8 cellular contexts compared by ENCODE assay signal in genomic region chr17:17836818-17837379, GRCh38. TPM values are rescaled to one million over a fixed set of nuclear protein-coding genes. Genes with fewer than 3 reads are reported as not detected.
DNase-seq lines count a peak whose midpoint lies in the region; ATAC-seq, FAIRE-seq and TF ChIP-seq lines count a peak whose summit lies in the region.

Gene SREBF1, minus strand, starts transcription at chr17:17836986. Its CDS starts 169 bp downstream, at chr17:17836817.

- H3K36me3 ChIP-seq in PC-3 (ENCODE audit: low read depth, low read length) (peaks cover 5% of the 10 kb centered on the region; the same call in 1 of the 2 replicates), neuronal stem cell (replicated peaks in 1 of 2; ENCODE audit: control insufficient read depth in 2 of 2, insufficient read depth in 2 of 2, low read length in 2 of 2) (peaks cover 0 to 3% of the 10 kb centered on the region in 2 donors)

- H3K4me3 Mint-ChIP-seq in type B pancreatic cell = peak within 1 kb of the TSS; percentile 95

- H3K79me1 ChIP-seq in neuronal stem cell (ENCODE audit: low read depth, low read length) = peaks cover 6% of the 10 kb centered on the region

- H3K9me3 ChIP-seq in PC-3 (ENCODE audit: low read length) (no peaks in the 10 kb centered on the region), neuronal stem cell (replicated peaks in 1 of 2; ENCODE audit: control insufficient read depth in 2 of 2, insufficient read depth in 1 of 2, low read depth in 1 of 2, low read length in 2 of 2) (no peaks in the 10 kb centered on the region)

- peaks cover 6% of the 10 kb centered on the region for H3F3A ChIP-seq in PC-3 (ENCODE audit: low read length, unreplicated experiment)

- H3K4me3 ChIP-seq in PC-3 (ENCODE audit: low read length) = peak within 1 kb of the TSS; percentile 86
- H3K4me3 ChIP-seq in neuronal stem cell (ENCODE audit: low read length in 2 of 2) = peak within 1 kb of the TSS; percentile 87 to 99

- CTCF ChIA-PET in PC-3 (lab: Charles Lee) = no interaction called here

- intact Hi-C loops in PC-3 (cut with micrococcal nuclease) = no loop called here

- H3K9ac ChIP-seq in PC-3 (ENCODE audit: low read length) (peak within 1 kb of the TSS; percentile 100), neuronal stem cell (ENCODE audit: low read depth, low read length, poor library complexity) (peak within 1 kb of the TSS; percentile 99)

- peak within 1 kb of the TSS; percentile 76 for H4K91ac ChIP-seq in neuronal stem cell (ENCODE audit: low read depth, low read length, poor library complexity)

- H2BK15ac ChIP-seq in neuronal stem cell (ENCODE audit: low read length) = peak within 1 kb of the TSS; percentile 99

- H2AK5ac ChIP-seq in neuronal stem cell (ENCODE audit: low read depth, low read length) = peak within 1 kb of the TSS; percentile 99

- TF ChIP-seq CTCF in PC-3 (conservative IDR thresholded peaks at IDR 0.05; ENCODE audit: low read depth, low read length) = no peak
- no peak for TF ChIP-seq CTCF in type B pancreatic cell (conservative IDR thresholded peaks at IDR 0.05)

- H3K79me2 ChIP-seq in PC-3 (ENCODE audit: low read length) = peaks cover 62% of the 10 kb centered on the region

- peak within 1 kb of the TSS; percentile 91 for H3K14ac ChIP-seq in neuronal stem cell (ENCODE audit: low read length)

- peak within 1 kb of the TSS; percentile 94 for H3K4me2 ChIP-seq in PC-3 (ENCODE audit: low read length)
- H3K4me2 ChIP-seq in neuronal stem cell (ENCODE audit: insufficient read depth, low read length, poor library complexity, severe bottlenecking) = peak within 1 kb of the TSS; percentile 69

- H3K9me3 Mint-ChIP-seq in type B pancreatic cell = no peaks in the 10 kb centered on the region

- H2BK5ac ChIP-seq in neuronal stem cell (ENCODE audit: low read length) = peak within 1 kb of the TSS; percentile 100

- H3K18ac ChIP-seq in neuronal stem cell (ENCODE audit: low read length) = peak within 1 kb of the TSS; percentile 100

- H3K27me3 ChIP-seq in PC-3 (ENCODE audit: low read length) (no peaks in the 10 kb centered on the region), neuronal stem cell (ENCODE audit: control insufficient read depth in 3 of 3, insufficient read depth in 3 of 3, low read depth in 1 of 3, low read length in 3 of 3) (peaks cover 0 to 3% (median 0%) of the 10 kb centered on the region in 3 experiments)

- peak within 1 kb of the TSS; percentile 93 for H2BK120ac ChIP-seq in neuronal stem cell (ENCODE audit: low read depth, low read length)

- DNase-seq in SKM-1 treated with dmso at 0.1 percent for 144 hours (lab: John Stamatoyannopoulos, UW; ENCODE audit: unreplicated experiment) (peak; percentile 15), SKM-1 (lab: John Stamatoyannopoulos, UW; ENCODE audit: unreplicated experiment) (no peak), PC-3 (peak; percentile 63), activated gamma-delta T cell (lab: John Stamatoyannopoulos, UW) (peak; percentile 51), frontal cortex (ENCODE audit: low spot score in 2 of 2) (peak; percentile 79 to 81), neuronal stem cell (ENCODE audit: low spot score) (peak; percentile 80), type B pancreatic cell (ENCODE audit: extremely low spot score, unreplicated experiment) (peak; percentile 81)

- H3K4ac ChIP-seq in neuronal stem cell (ENCODE audit: low read length) = peak within 1 kb of the TSS; percentile 99

- H3K27ac ChIP-seq in PC-3 (ENCODE audit: low read length) (peak within 1 kb of the TSS; percentile 97), neuronal stem cell (replicated peaks; ENCODE audit: low read length) (peak within 1 kb of the TSS; percentile 78)

- H3K9me2 ChIP-seq in PC-3 (replicated peaks; ENCODE audit: low read length) = no peaks in the 10 kb centered on the region

- peaks cover 3% of the 10 kb centered on the region for H3K36me3 Mint-ChIP-seq in type B pancreatic cell

- H2AFZ ChIP-seq in PC-3 (ENCODE audit: low read length) (0 out of 2 replicates have a peak within 1 kb of the TSS, but pooled peaks have one; percentile 40), neuronal stem cell (ENCODE audit: low read length) (peak within 1 kb of the TSS; percentile 81)

- peak within 1 kb of the TSS; percentile 96 for H3K23ac ChIP-seq in neuronal stem cell (ENCODE audit: low read depth, low read length, poor library complexity)

- peaks cover 6% of the 10 kb centered on the region; the same call in 1 of the 2 replicates for H4K20me1 ChIP-seq in PC-3 (ENCODE audit: low read length)

- POLR2A ChIA-PET in PC-3 (lab: Charles Lee; ENCODE audit: unreplicated experiment) = interaction anchor here (0.6 kb wide), 1 partner anchor 353 kb away, joined by 4 read pairs; no protein-coding TSS in a partner anchor

- H3K27me3 Mint-ChIP-seq in type B pancreatic cell = no peaks in the 10 kb centered on the region

- H4K8ac ChIP-seq in neuronal stem cell (ENCODE audit: low read depth, low read length) = no peak within 1 kb of the TSS

- peak within 1 kb of the TSS; percentile 99 for H3K27ac Mint-ChIP-seq in type B pancreatic cell

- WGBS in neuronal stem cell (ENCODE audit: extremely low coverage in 2 of 2, insufficient read length in 2 of 2, insufficient replicate concordance in 1 of 2), 2 donors = no CpG with 5 or more reads among the region's 52 CpGs

- H3K4me1 ChIP-seq in PC-3 (ENCODE audit: insufficient read depth, low read length) (peaks cover 65% of the 10 kb centered on the region), neuronal stem cell (ENCODE audit: control insufficient read depth in 2 of 2, insufficient read depth in 1 of 2, low read depth in 1 of 2, low read length in 2 of 2) (peaks cover 33 to 43% of the 10 kb centered on the region in 2 donors)

- H2BK12ac ChIP-seq in neuronal stem cell (ENCODE audit: low read length) = peak within 1 kb of the TSS; percentile 97

- no TSS peak for BruUV-seq in PC-3 (replicated peaks; lab: Mats Ljungman, UMichigan)

- no peak for FAIRE-seq in frontal cortex (lab: Jason Lieb, UNC)

- H3K4me1 Mint-ChIP-seq in type B pancreatic cell (ENCODE audit: unreplicated experiment) = peaks cover 57% of the 10 kb centered on the region

- ATAC-seq in HG02884 (IDR thresholded peaks at IDR 0.05; ENCODE audit: unreplicated experiment) = peak; percentile 19
- peak; percentile 12 for ATAC-seq in PC-3

RNA-seq across cellular contexts. Expression of gene SREBF1, which starts in this region (rescaled TPM):
- 167 and 194 TPM in 2 replicates for total RNA-seq in PC-3 (2014; rRNA removed)
- total RNA-seq in frontal cortex = 17.5 TPM
- polyA plus RNA-seq in neuronal stem cell (2013, experiment 1 of 2) = 57.8 TPM
- 61.7 TPM for polyA plus RNA-seq in neuronal stem cell (2013, experiment 2 of 2)
- total RNA-seq in type B pancreatic cell (ENCODE audit: low replicate concordance) = 81.2 and 97.0 TPM in 2 replicates
